8 cellular contexts compared by ENCODE assay signal in genomic region chr21:16588433-16588860, GRCh38.
A peak's percentile ranks its signal among the peaks of the same experiment; 100 is the strongest.
DNase-seq lines count a peak whose midpoint lies in the region; ATAC-seq, FAIRE-seq and TF ChIP-seq lines count a peak whose summit lies in the region.

No MANE protein-coding gene starts in this region.

- DNase-seq in DMS53 (lab: John Stamatoyannopoulos, UW) (peak; percentile 91), NCI-H69 (lab: John Stamatoyannopoulos, UW) (peak; percentile 70), endothelial cell of umbilical vein (ENCODE audit: low read depth, low spot score) (no peak), medulla oblongata (ENCODE audit: extremely low spot score) (peak; percentile 95), urothelium cell line (ENCODE audit: low spot score) (peak; percentile 82)
- no peak for DNase-seq in activated T-cell treated with anti-CD3 and anti-CD28 coated beads, Interleukin-2, amount 50 U/mL, for 72 hours

- dilution Hi-C loops in endothelial cell of umbilical vein (cut with MboI; ENCODE audit: extremely low pct_ligation_motif_present, low sequenced_read_pairs), result no loop called here

- H3K9ac ChIP-seq in endothelial cell of umbilical vein (replicated peaks; ENCODE audit: extremely low read depth, insufficient read depth, low read length), result no peak overlapping the region

- H3K9me1 ChIP-seq in endothelial cell of umbilical vein (replicated peaks; ENCODE audit: control insufficient read depth, extremely low read depth, insufficient read depth, low read length), result no peaks in the 10 kb centered on the region

- no peak overlapping the region for H3K27ac Mint-ChIP-seq in activated T-cell treated with anti-CD3 and anti-CD28 coated beads, Interleukin-2, amount 50 U/mL, for 72 hours

- intact Hi-C loops in endothelial cell of umbilical vein (cut with micrococcal nuclease), result loop anchor here (2.0 to 5.0 kb wide), 2 partner anchors 56 to 164 kb away; no protein-coding TSS in a partner anchor

- TF ChIP-seq CTCF in endothelial cell of umbilical vein (IDR thresholded peaks at IDR 0.05; ENCODE audit: extremely low read depth in 1 of 2, insufficient read depth in 1 of 2, low read depth in 1 of 2, low read length in 2 of 2), result no peak

- no peaks in the 10 kb centered on the region for H3K27me3 Mint-ChIP-seq in activated T-cell treated with anti-CD3 and anti-CD28 coated beads, Interleukin-2, amount 50 U/mL, for 72 hours (ENCODE audit: low read depth)

- H2AFZ ChIP-seq in endothelial cell of umbilical vein (ENCODE audit: low read depth, low read length), result no peak overlapping the region

- H3K4me2 ChIP-seq in endothelial cell of umbilical vein (ENCODE audit: insufficient read depth, low read length), result peak overlapping the region; percentile 94

- no peaks in the 10 kb centered on the region for H4K20me1 ChIP-seq in endothelial cell of umbilical vein (replicated peaks; ENCODE audit: control insufficient read depth, extremely low read depth, insufficient read depth, low read length)

- CTCF ChIA-PET in endothelial cell of umbilical vein (lab: Charles Lee), result interaction anchor here (0.9 to 1.9 kb wide), 3 partner anchors 10 to 169 kb away, joined by 3 to 7 read pairs (median 3); no protein-coding TSS in a partner anchor

- ATAC-seq in GM18868 (IDR thresholded peaks at IDR 0.05; ENCODE audit: unreplicated experiment) (no peak), HG03378 (IDR thresholded peaks at IDR 0.05; ENCODE audit: unreplicated experiment) (no peak)
- no peak for ATAC-seq in activated T-cell treated with anti-CD3 and anti-CD28 coated beads, Interleukin-2, amount 50 U/mL, for 72 hours (replicated peaks in 1 of 2)

- no peaks in the 10 kb centered on the region for H3K36me3 ChIP-seq in endothelial cell of umbilical vein (ENCODE audit: control insufficient read depth in 2 of 2, extremely low read depth in 1 of 2, insufficient read depth in 2 of 2, low read length in 2 of 2)

- no peaks in the 10 kb centered on the region for H3K27me3 ChIP-seq in endothelial cell of umbilical vein (ENCODE audit: control insufficient read depth in 2 of 2, insufficient read depth in 2 of 2, low read length in 2 of 2)

- POLR2A ChIA-PET in endothelial cell of umbilical vein (lab: Charles Lee), result no interaction called here

- H3K79me2 ChIP-seq in endothelial cell of umbilical vein (ENCODE audit: control insufficient read depth, insufficient read depth, low read length), result no peaks in the 10 kb centered on the region

- TF ChIP-seq POLR2A in endothelial cell of umbilical vein (IDR thresholded peaks at IDR 0.05; ENCODE audit: low read depth, low read length), result no peak

- FAIRE-seq in endothelial cell of umbilical vein (lab: Jason Lieb, UNC) (peak; percentile 64), urothelium cell line (lab: Jason Lieb, UNC) (peak; percentile 76)

- H3K4me1 Mint-ChIP-seq in activated T-cell treated with anti-CD3 and anti-CD28 coated beads, Interleukin-2, amount 50 U/mL, for 72 hours (ENCODE audit: low read depth), result no peaks in the 10 kb centered on the region

- peak overlapping the region; percentile 74 for H3K27ac ChIP-seq in endothelial cell of umbilical vein (ENCODE audit: insufficient read depth, low read depth, low read length)

- no peaks in the 10 kb centered on the region for H3K9me3 ChIP-seq in endothelial cell of umbilical vein (replicated peaks; ENCODE audit: control insufficient read depth, insufficient read depth, low read length)

- no TSS peak for BruUV-seq in endothelial cell of umbilical vein (replicated peaks; lab: Mats Ljungman, UMichigan)

- no peaks in the 10 kb centered on the region for H3K9me3 Mint-ChIP-seq in activated T-cell treated with anti-CD3 and anti-CD28 coated beads, Interleukin-2, amount 50 U/mL, for 72 hours

- H3K36me3 Mint-ChIP-seq in activated T-cell treated with anti-CD3 and anti-CD28 coated beads, Interleukin-2, amount 50 U/mL, for 72 hours (ENCODE audit: insufficient read depth in 2 of 2), result no peaks in the 10 kb centered on the region

- no peak overlapping the region for H3K4me3 Mint-ChIP-seq in activated T-cell treated with anti-CD3 and anti-CD28 coated beads, Interleukin-2, amount 50 U/mL, for 72 hours

- H3K4me3 ChIP-seq in endothelial cell of umbilical vein (replicated peaks in 1 of 3; ENCODE audit: insufficient read depth in 1 of 3, low read depth in 1 of 3, low read length in 3 of 3), result peak overlapping the region in 1 of 3 experiments; percentile 40

- peaks cover 32% of the 10 kb centered on the region for H3K4me1 ChIP-seq in endothelial cell of umbilical vein (ENCODE audit: control insufficient read depth, extremely low read depth, insufficient read depth, low read length)

TF ChIP-seq in endothelial cell of umbilical vein, 7 proteins besides CTCF, POLR2A, EP300 and RAD21:
- TF ChIP-seq MAX (IDR thresholded peaks at IDR 0.05; ENCODE audit: insufficient read depth, insufficient read length) (no peak), JUN (IDR thresholded peaks at IDR 0.05; ENCODE audit: borderline replicate concordance, insufficient read depth, insufficient read length, low read depth) (no peak), MYC (IDR thresholded peaks at IDR 0.05; ENCODE audit: low read depth, low read length) (no peak), FOS (IDR thresholded peaks at IDR 0.05; ENCODE audit: borderline replicate concordance, insufficient read depth, low read length) (no peak), EZH2 (IDR thresholded peaks at IDR 0.05; ENCODE audit: borderline replicate concordance, low read depth, low read length, severe bottlenecking) (no peak), POLR2AphosphoS5 (IDR thresholded peaks at IDR 0.05; ENCODE audit: insufficient read depth, low read depth, low read length) (no peak), GATA2 (IDR thresholded peaks at IDR 0.05; ENCODE audit: insufficient read depth, insufficient read length, low read depth, low read length) (no peak)

Comparison
In these comparisons a context has a peak if more than half of its experiments do, and no peak if none do; other contexts are left out.
1. DNase-seq: peak in DMS53 (single experiment), NCI-H69 (single experiment), medulla oblongata (single experiment) and urothelium cell line (single experiment); none in endothelial cell of umbilical vein (single experiment) and activated T-cell treated with anti-CD3 and anti-CD28 coated beads, Interleukin-2, amount 50 U/mL, for 72 hours (0 of 2).